Comparison of ENCODE assay signal across 10 cellular contexts in genomic region chr3:4507010-4507596, GRCh38. TPM values are rescaled to one million over a fixed set of nuclear protein-coding genes. Genes with fewer than 3 reads are reported as not detected.
A peak's percentile ranks its signal among the peaks of the same experiment; 100 is the strongest.
DNase-seq lines count a peak whose midpoint lies in the region; ATAC-seq, FAIRE-seq and TF ChIP-seq lines count a peak whose summit lies in the region.
"Had no signal": no experiment of that assay in that cellular context is flagged by ENCODE, and none has a peak within 500 bp of the region (broad histone marks: within the 10 kb centered on the region; RNA-seq: fewer than 3 reads in every experiment).

No MANE protein-coding gene starts in this region.

- no peak overlapping the region for H3K9ac ChIP-seq in parathyroid adenoma

- H3K27me3 ChIP-seq in parathyroid adenoma (ENCODE audit: control insufficient read depth, insufficient read depth, low read length) (no peaks in the 10 kb centered on the region), breast epithelium (no peaks in the 10 kb centered on the region)

- FAIRE-seq in GM19239 (lab: Jason Lieb, UNC), result peak; percentile 28

- H3K27me3 Mint-ChIP-seq in activated naive CD8-positive, alpha-beta T cell treated with anti-CD3 and anti-CD28 coated beads for 36 hours, result no peaks in the 10 kb centered on the region

- no peaks in the 10 kb centered on the region for H3K36me3 ChIP-seq in parathyroid adenoma (ENCODE audit: control insufficient read depth, insufficient read depth, low read length)
- no peaks in the 10 kb centered on the region for H3K36me3 ChIP-seq in breast epithelium

- H3K4me2 ChIP-seq in parathyroid adenoma (ENCODE audit: low read length), result peak overlapping the region; percentile 55

- TF ChIP-seq CTCF in parathyroid adenoma (IDR thresholded peaks at IDR 0.05), result no peak
- TF ChIP-seq CTCF in breast epithelium (IDR thresholded peaks at IDR 0.05), result no peak

- H3K4me1 ChIP-seq in parathyroid adenoma, result peaks cover 42% of the 10 kb centered on the region
- peaks cover 4 to 7% of the 10 kb centered on the region in 2 donors for H3K4me1 ChIP-seq in breast epithelium

- H3K4me1 Mint-ChIP-seq in activated naive CD8-positive, alpha-beta T cell treated with anti-CD3 and anti-CD28 coated beads for 36 hours, result peaks cover 62% of the 10 kb centered on the region

- H2AFZ ChIP-seq in parathyroid adenoma, result no peak overlapping the region

- no peaks in the 10 kb centered on the region for H3K9me3 Mint-ChIP-seq in activated naive CD8-positive, alpha-beta T cell treated with anti-CD3 and anti-CD28 coated beads for 36 hours

- ATAC-seq in HG03066 (IDR thresholded peaks at IDR 0.05; ENCODE audit: low read depth, unreplicated experiment), result peak; percentile 13

- intact Hi-C loops in breast epithelium (cut with DNase I; ENCODE audit: low total_unique reads), result no loop called here

- no peak for DNase-seq in GM19239 (ENCODE audit: insufficient read length, low spot score)
- DNase-seq in activated naive CD8-positive, alpha-beta T cell treated with anti-CD3 and anti-CD28 coated beads for 36 hours, result no peak
- no peak for DNase-seq in NCI-H69 (lab: John Stamatoyannopoulos, UW)
- DNase-seq in H4 (ENCODE audit: low spot score), result no peak
- DNase-seq in NCI-H2081 (lab: John Stamatoyannopoulos, UW), result no peak
- DNase-seq in breast epithelium (ENCODE audit: low spot score in 2 of 2), result no peak
- DNase-seq: caudate nucleus, DMS53 had no signal

- H3K27ac Mint-ChIP-seq in activated naive CD8-positive, alpha-beta T cell treated with anti-CD3 and anti-CD28 coated beads for 36 hours, result peak overlapping the region; percentile 49

- TF ChIP-seq POLR2A in breast epithelium (IDR thresholded peaks at IDR 0.05), result no peak

- peaks cover 43% of the 10 kb centered on the region for H3K79me2 ChIP-seq in parathyroid adenoma

- H3K36me3 Mint-ChIP-seq in activated naive CD8-positive, alpha-beta T cell treated with anti-CD3 and anti-CD28 coated beads for 36 hours, result peaks cover 33% of the 10 kb centered on the region

- peak overlapping the region; percentile 38 for H3K4me3 ChIP-seq in parathyroid adenoma (ENCODE audit: low read depth, low read length)
- no peak overlapping the region for H3K4me3 ChIP-seq in breast epithelium

- H3K27ac ChIP-seq in parathyroid adenoma (peak overlapping the region; percentile 93), breast epithelium (no peak overlapping the region)

- H3K9me3 ChIP-seq in parathyroid adenoma (ENCODE audit: control insufficient read depth, low read length), result no peaks in the 10 kb centered on the region
- no peaks in the 10 kb centered on the region for H3K9me3 ChIP-seq in breast epithelium

- no peak overlapping the region for H3K4me3 Mint-ChIP-seq in activated naive CD8-positive, alpha-beta T cell treated with anti-CD3 and anti-CD28 coated beads for 36 hours

RNA-seq across cellular contexts. Expression of gene ITPR1, which starts 14.0 kb away (rescaled TPM):
- total RNA-seq in activated naive CD8-positive, alpha-beta T cell treated with anti-CD3 and anti-CD28 coated beads for 36 hours, result 10 to 100 TPM; 58.4 to 59.5 TPM
- 4.6 and 5.8 TPM in 2 replicates for total RNA-seq in H4 (2014; rRNA removed; shearing (Covaris generic))
- total RNA-seq in breast epithelium, result 100 to 1,000 TPM in 2 of 3 donors, 10 to 100 TPM in 1; 53.8 to 227 (median 174) TPM

RNA-seq across cellular contexts. Expression of gene SUMF1, which starts 40.0 kb away (rescaled TPM):
- 1 to 10 TPM; 6.3 to 7.1 TPM for total RNA-seq in activated naive CD8-positive, alpha-beta T cell treated with anti-CD3 and anti-CD28 coated beads for 36 hours
- 39.7 and 45.4 TPM in 2 replicates for total RNA-seq in H4 (2014; rRNA removed; shearing (Covaris generic))
- 10 to 100 TPM; 84.2 to 87.1 (median 84.9) TPM for total RNA-seq in breast epithelium
